Comparison of ENCODE assay signal across 1 cellular context in genomic region chr20:54102543-54102942, GRCh38.
TF ChIP-seq lines count a peak whose summit lies in the region.

No MANE protein-coding gene starts in this region.

TF ChIP-seq in A549, 52 proteins besides CTCF, POLR2A, EP300 and RAD21:
- no peak for TF ChIP-seq BCL3 (IDR thresholded peaks at IDR 0.05)
- TF ChIP-seq REST (IDR thresholded peaks at IDR 0.05), result no peak
- no peak for TF ChIP-seq ZSCAN20 (CRISPR knock-in tag; IDR thresholded peaks at IDR 0.05)
- no peak for TF ChIP-seq CEBPB (IDR thresholded peaks at IDR 0.05)
- no peak for TF ChIP-seq PHF8 (IDR thresholded peaks at IDR 0.05; ENCODE audit: borderline replicate concordance, low read depth)
- TF ChIP-seq RNF2 (IDR thresholded peaks at IDR 0.05; ENCODE audit: borderline replicate concordance, low read depth), result no peak
- TF ChIP-seq HOXB13 (CRISPR knock-in tag; IDR thresholded peaks at IDR 0.05; ENCODE audit: low read depth), result no peak
- no peak for TF ChIP-seq FOSB (CRISPR knock-in tag; IDR thresholded peaks at IDR 0.05)
- TF ChIP-seq EHF (CRISPR knock-in tag; IDR thresholded peaks at IDR 0.05), result no peak
- TF ChIP-seq NR3C1 (IDR thresholded peaks at IDR 0.05), result no peak
- TF ChIP-seq EHMT2 (IDR thresholded peaks at IDR 0.05; ENCODE audit: low read depth), result no peak
TF ChIP-seq in A549: peak in this region for 0.
